Comparison of ENCODE assay signal across 13 cellular contexts in genomic region chr5:118793091-118793490, GRCh38.
DNase-seq lines count a peak whose midpoint lies in the region; ATAC-seq and TF ChIP-seq lines count a peak whose summit lies in the region.
"Had no signal": no experiment of that assay in that cellular context is flagged by ENCODE, and none has a peak within 500 bp of the region (broad histone marks: within the 10 kb centered on the region; RNA-seq: fewer than 3 reads in every experiment).

No MANE protein-coding gene starts in this region.

- H3K9me3 Mint-ChIP-seq in nephron, result peaks cover 2% of the 10 kb centered on the region
- H3K9me3 Mint-ChIP-seq: CD4-positive, alpha-beta T cell had no signal

- peaks cover 5 to 6% of the 10 kb centered on the region in 2 donors for H3K4me1 ChIP-seq in gastrocnemius medialis

- H3K27me3 Mint-ChIP-seq in nephron (ENCODE audit: low read depth), result peaks cover 4% of the 10 kb centered on the region

- H3K27ac Mint-ChIP-seq in nephron, result peak overlapping the region; percentile 90 to 96 (median 92)
- H3K27ac Mint-ChIP-seq: CD4-positive, alpha-beta T cell had no signal

- no peak for TF ChIP-seq CTCF in nephron (IDR thresholded peaks at IDR 0.05; ENCODE audit: unreplicated experiment in 3 of 3)
- TF ChIP-seq CTCF in gastrocnemius medialis (IDR thresholded peaks at IDR 0.05 in 4 of 5, conservative IDR thresholded peaks at IDR 0.05 in 1 of 5), result no peak

- intact Hi-C loops in left ventricle myocardium superior (cut with micrococcal nuclease) (no loop called here), cardiac septum (cut with DNase I) (loop anchor here (2.0 kb wide), 1 partner anchor 1338 kb away; no protein-coding TSS in a partner anchor), gastrocnemius medialis (cut with DNase I; ENCODE audit: low total_unique reads) (loop anchor here (2.0 kb wide), 1 partner anchor 1338 kb away; no protein-coding TSS in a partner anchor)

- H3K27me3 ChIP-seq in gastrocnemius medialis, result no peaks in the 10 kb centered on the region

- H3K27ac ChIP-seq in gastrocnemius medialis, result no peak overlapping the region

- DNase-seq in left ventricle myocardium superior, result no peak
- no peak for DNase-seq in cardiac septum (ENCODE audit: low spot score)
- no peak for DNase-seq in gastrocnemius medialis
- no peak for DNase-seq in germinal center (ENCODE audit: low spot score)
- no peak for DNase-seq in ureter (ENCODE audit: low spot score)
- DNase-seq: 8988T; AML-193; Calu3; CD4-positive, alpha-beta T cell; DMS79 had no signal

- no peaks in the 10 kb centered on the region for H3K9me3 ChIP-seq in gastrocnemius medialis

- in situ Hi-C loops in gastrocnemius medialis (cut with MboI; ENCODE audit: low sequenced_read_pairs in 4 of 4), result loop anchor here in 2 of 4 donors (25.0 kb wide), 1 partner anchor 1331 kb away; no protein-coding TSS in a partner anchor

- no peaks in the 10 kb centered on the region for H3K36me3 ChIP-seq in gastrocnemius medialis

- H3K4me1 Mint-ChIP-seq in nephron, result peaks cover 59% of the 10 kb centered on the region

- no peaks in the 10 kb centered on the region for H3K36me3 Mint-ChIP-seq in nephron (ENCODE audit: low read depth)

- no peak overlapping the region for H3K4me3 ChIP-seq in gastrocnemius medialis
- H3K4me3 ChIP-seq: GM12878 had no signal

- ATAC-seq in left ventricle myocardium superior (peak; percentile 25), SK-N-SH treated with all-trans-retinoic acid at 6 μM for 48 hours (peak; percentile 48), gastrocnemius medialis (no peak)
- ATAC-seq: GM12878 had no signal

- no peak for TF ChIP-seq POLR2A in gastrocnemius medialis (IDR thresholded peaks at IDR 0.05)

- peak overlapping the region in 1 of 3 experiments; percentile 10 for H3K4me3 Mint-ChIP-seq in nephron
- H3K4me3 Mint-ChIP-seq: CD4-positive, alpha-beta T cell had no signal

TF ChIP-seq in SK-N-SH treated with all-trans-retinoic acid at 6 μM for 48 hours, 23 proteins besides CTCF, POLR2A, EP300 and RAD21:
- no peak for TF ChIP-seq ISL1 (CRISPR knock-in tag; IDR thresholded peaks at IDR 0.05)
- no peak for TF ChIP-seq RARB (CRISPR knock-in tag; IDR thresholded peaks at IDR 0.05)

Comparison
In these comparisons a context has a peak if more than half of its experiments do, and no peak if none do; other contexts are left out.
1. ATAC-seq: peak in left ventricle myocardium superior (single experiment) and SK-N-SH treated with all-trans-retinoic acid at 6 μM for 48 hours (single experiment); none in gastrocnemius medialis (0 of 2).